21 cellular contexts compared by ENCODE assay signal in genomic region chr9:13002740-13003139, GRCh38.
DNase-seq lines count a peak whose midpoint lies in the region; ATAC-seq, FAIRE-seq and TF ChIP-seq lines count a peak whose summit lies in the region.
"Had no signal": no experiment of that assay in that cellular context is flagged by ENCODE, and none has a peak within 500 bp of the region (broad histone marks: within the 10 kb centered on the region; RNA-seq: fewer than 3 reads in every experiment).

No MANE protein-coding gene starts in this region.

- no peak for TF ChIP-seq POLR2A in HepG2 (IDR thresholded peaks at IDR 0.05; ENCODE audit: insufficient read depth in 1 of 2, low read depth in 2 of 2, low read length in 2 of 2)

- H4K20me1 ChIP-seq in HepG2 (ENCODE audit: insufficient read depth, low read length), result no peaks in the 10 kb centered on the region

- H3K4me2 ChIP-seq in mesenchymal stem cell (ENCODE audit: low read length, poor library complexity, severe bottlenecking) (no peak overlapping the region), HepG2 (ENCODE audit: low read depth, low read length) (no peak overlapping the region)
- H3K4me2 ChIP-seq: PC-9 had no signal

- no peak overlapping the region for H2BK5ac ChIP-seq in mesenchymal stem cell (ENCODE audit: low read depth, low read length, poor library complexity, severe bottlenecking)

- no peaks in the 10 kb centered on the region for H3K36me3 ChIP-seq in heart right ventricle
- H3K36me3 ChIP-seq in right atrium auricular region, result no peaks in the 10 kb centered on the region
- H3K36me3 ChIP-seq in WERI-Rb-1, result no peaks in the 10 kb centered on the region
- no peaks in the 10 kb centered on the region for H3K36me3 ChIP-seq in mesenchymal stem cell (ENCODE audit: control insufficient read depth in 1 of 2, insufficient read depth in 2 of 2, low read depth in 1 of 2, low read length in 2 of 2)
- H3K36me3 ChIP-seq in HepG2 (replicated peaks in 1 of 2; ENCODE audit: control insufficient read depth in 1 of 2, insufficient read depth in 2 of 2, low read length in 2 of 2), result no peaks in the 10 kb centered on the region

- H3K27ac ChIP-seq in heart right ventricle (no peak overlapping the region), right atrium auricular region (no peak overlapping the region), WERI-Rb-1 (no peak overlapping the region), mesenchymal stem cell (ENCODE audit: low read length, poor library complexity, severe bottlenecking) (no peak overlapping the region), HepG2 (ENCODE audit: extremely low read length, insufficient read depth, low read length) (no peak overlapping the region)
- H3K27ac ChIP-seq: HL-60, PC-9 had no signal

- BruUV-seq in HepG2 (replicated peaks; lab: Mats Ljungman, UMichigan), result no TSS peak

- H3K9me3 ChIP-seq in heart right ventricle (peaks cover 0 to 12% (median 0%) of the 10 kb centered on the region in 11 donors), right atrium auricular region (no peaks in the 10 kb centered on the region), WERI-Rb-1 (ENCODE audit: severe bottlenecking) (no peaks in the 10 kb centered on the region), mesenchymal stem cell (ENCODE audit: control insufficient read depth, low read length) (peaks cover 6% of the 10 kb centered on the region), HepG2 (ENCODE audit: low read length) (no peaks in the 10 kb centered on the region)

- POLR2A ChIA-PET in HepG2 (lab: Yijun Ruan, JAX), result no interaction called here

- TF ChIP-seq RAD21 in HepG2 (CRISPR knock-in tag; IDR thresholded peaks at IDR 0.05), result no peak

- no peak overlapping the region for H3K23ac ChIP-seq in mesenchymal stem cell (ENCODE audit: low read length in 2 of 2)

- TF ChIP-seq EP300 in HepG2 (IDR thresholded peaks at IDR 0.05; ENCODE audit: low read depth in 2 of 2, low read length in 2 of 2), result no peak
- no peak for TF ChIP-seq EP300 in HepG2 (CRISPR knock-in tag; IDR thresholded peaks at IDR 0.05; ENCODE audit: borderline replicate concordance)

- peak in 6 of 8 donors; percentile 66 to 94 (median 82) for ATAC-seq in heart right ventricle
- no peak for ATAC-seq in HepG2

- H3K14ac ChIP-seq in mesenchymal stem cell (ENCODE audit: low read length in 2 of 2), result no peak overlapping the region

- no peak overlapping the region for H3K18ac ChIP-seq in mesenchymal stem cell (ENCODE audit: low read depth in 1 of 2, low read length in 2 of 2)

- H3K27me3 ChIP-seq in heart right ventricle, result no peaks in the 10 kb centered on the region
- no peaks in the 10 kb centered on the region for H3K27me3 ChIP-seq in right atrium auricular region
- H3K27me3 ChIP-seq in WERI-Rb-1 (ENCODE audit: insufficient read depth, low read depth, severe bottlenecking), result no peaks in the 10 kb centered on the region
- H3K27me3 ChIP-seq in mesenchymal stem cell (ENCODE audit: control insufficient read depth in 1 of 2, insufficient read depth in 1 of 2, low read length in 2 of 2), result no peaks in the 10 kb centered on the region
- no peaks in the 10 kb centered on the region; a peak in 1 of 5 replicates for H3K27me3 ChIP-seq in HepG2 (ENCODE audit: control insufficient read depth in 1 of 2, insufficient read depth in 2 of 2, low read length in 2 of 2)

- no peak overlapping the region for H4K91ac ChIP-seq in mesenchymal stem cell (ENCODE audit: low read length)

- intact Hi-C loops in heart right ventricle (cut with DNase I) (no loop called here), HepG2 (cut with micrococcal nuclease; ENCODE audit: unreplicated experiment) (no loop called here)

- H2BK12ac ChIP-seq in mesenchymal stem cell (ENCODE audit: low read length in 2 of 2), result no peak overlapping the region

- no peak overlapping the region for H4K8ac ChIP-seq in mesenchymal stem cell (ENCODE audit: low read length)

- H3K79me1 ChIP-seq in mesenchymal stem cell (replicated peaks; ENCODE audit: low read length, poor library complexity, severe bottlenecking), result no peaks in the 10 kb centered on the region

- H3K4me3 ChIP-seq in heart right ventricle, result no peak overlapping the region
- no peak overlapping the region for H3K4me3 ChIP-seq in right atrium auricular region
- no peak overlapping the region for H3K4me3 ChIP-seq in WERI-Rb-1 (ENCODE audit: low read depth, low read length)
- no peak overlapping the region for H3K4me3 ChIP-seq in mesenchymal stem cell (ENCODE audit: insufficient read depth in 1 of 2, low read depth in 1 of 2, low read length in 2 of 2)
- no peak overlapping the region for H3K4me3 ChIP-seq in HepG2 (replicated peaks in 1 of 3; ENCODE audit: insufficient read depth in 1 of 3, low read depth in 2 of 3, low read length in 3 of 3)
- H3K4me3 ChIP-seq: PC-9 had no signal

- TF ChIP-seq CTCF in heart right ventricle (IDR thresholded peaks at IDR 0.05) (no peak), right atrium auricular region (IDR thresholded peaks at IDR 0.05) (no peak), WERI-Rb-1 (IDR thresholded peaks at IDR 0.05; ENCODE audit: low read depth, low read length) (no peak), HepG2 (CRISPR knock-in tag; IDR thresholded peaks at IDR 0.05) (no peak)

- no peak overlapping the region for H2BK120ac ChIP-seq in mesenchymal stem cell (ENCODE audit: low read depth, low read length)

- no peaks in the 10 kb centered on the region for H3K79me2 ChIP-seq in HepG2 (ENCODE audit: insufficient read depth, low read length)

- in situ Hi-C loops in HepG2 (cut with HindIII; ENCODE audit: extremely low pct_ligation_motif_present, low pct_unique_long_range_greater_than_20kb), result no loop called here

- H3K4ac ChIP-seq in mesenchymal stem cell (ENCODE audit: low read depth in 1 of 2, low read length in 2 of 2), result no peak overlapping the region

- H3K4me1 ChIP-seq in heart right ventricle (peaks cover 0 to 10% (median 0%) of the 10 kb centered on the region in 9 donors), right atrium auricular region (no peaks in the 10 kb centered on the region), mesenchymal stem cell (ENCODE audit: control insufficient read depth, insufficient read depth, low read depth, low read length) (no peaks in the 10 kb centered on the region), HepG2 (ENCODE audit: insufficient read depth, low read length) (no peaks in the 10 kb centered on the region)

- DNase-seq in heart right ventricle, result no peak
- no peak for DNase-seq in right atrium auricular region (ENCODE audit: low spot score)
- peak; percentile 16 for DNase-seq in WERI-Rb-1
- peak; percentile 41 for DNase-seq in iris pigment epithelial cell (ENCODE audit: low read depth)
- DNase-seq in mesenchymal stem cell, result no peak
- DNase-seq in HepG2 (ENCODE audit: low spot score), result no peak
- no peak for DNase-seq in NCI-H446 (lab: John Stamatoyannopoulos, UW)
- DNase-seq: ACHN; C1 segment of cervical spinal cord; CD8-positive, alpha-beta memory T cell; DMS79; Karpas-422; NCI-H1417 treated with DMSO at 0.1 percent for 48 hours; NCI-H2029; NCI-H510A; NCI-H82; PC-9 had no signal

- H2AK5ac ChIP-seq in mesenchymal stem cell (ENCODE audit: low read length, severe bottlenecking), result no peak overlapping the region

- CTCF ChIA-PET in HepG2 (lab: Yijun Ruan, JAX; ENCODE audit: low intra/inter-chr PET ratio, low total read pairs), result no interaction called here

- H2BK15ac ChIP-seq in mesenchymal stem cell (ENCODE audit: low read depth, poor library complexity, severe bottlenecking), result no peak overlapping the region

- 62 to 69% methylated on average over 2 of the region's 2 CpGs for WGBS in heart right ventricle, 2 donors
- no CpG with 5 or more reads among the region's 2 CpGs for WGBS in mesenchymal stem cell
- WGBS in HepG2 (ENCODE audit: low lambda C conversion rate), result 1% methylated on average over 2 of the region's 2 CpGs

- no peak overlapping the region for H2AFZ ChIP-seq in mesenchymal stem cell (ENCODE audit: low read depth, low read length)
- H2AFZ ChIP-seq in HepG2 (ENCODE audit: low read length), result no peak overlapping the region
- H2AFZ ChIP-seq: PC-9 had no signal

- FAIRE-seq in HepG2 (lab: Jason Lieb, UNC), result no peak
- FAIRE-seq: GM12892, GM18507, HTR-8/SVneo had no signal

- H3K9ac ChIP-seq in mesenchymal stem cell (ENCODE audit: low read length) (no peak overlapping the region), HepG2 (ENCODE audit: insufficient read depth, low read depth, low read length) (no peak overlapping the region)

TF ChIP-seq in HepG2, 621 proteins besides CTCF, POLR2A, EP300 and RAD21:
- TF ChIP-seq ZNF816 (CRISPR knock-in tag; IDR thresholded peaks at IDR 0.05; ENCODE audit: borderline replicate concordance) (no peak), JDP2 (CRISPR knock-in tag; IDR thresholded peaks at IDR 0.05; ENCODE audit: borderline replicate concordance) (no peak), KDM4B (CRISPR knock-in tag; IDR thresholded peaks at IDR 0.05) (no peak), ATAD3A (CRISPR knock-in tag; IDR thresholded peaks at IDR 0.05) (no peak), AKAP8 (CRISPR knock-in tag; IDR thresholded peaks at IDR 0.05) (no peak)
TF ChIP-seq in HepG2: peak in this region for 0.

Comparison
In these comparisons a context has a peak if more than half of its experiments do, and no peak if none do; other contexts are left out.
1. DNase-seq: peak in WERI-Rb-1 (single experiment) and iris pigment epithelial cell (single experiment); none in heart right ventricle (0 of 2), right atrium auricular region (single experiment), mesenchymal stem cell (single experiment), HepG2 (single experiment) and NCI-H446 (0 of 2).